9 cellular contexts compared by ENCODE assay signal in the genomic region with DNA sequence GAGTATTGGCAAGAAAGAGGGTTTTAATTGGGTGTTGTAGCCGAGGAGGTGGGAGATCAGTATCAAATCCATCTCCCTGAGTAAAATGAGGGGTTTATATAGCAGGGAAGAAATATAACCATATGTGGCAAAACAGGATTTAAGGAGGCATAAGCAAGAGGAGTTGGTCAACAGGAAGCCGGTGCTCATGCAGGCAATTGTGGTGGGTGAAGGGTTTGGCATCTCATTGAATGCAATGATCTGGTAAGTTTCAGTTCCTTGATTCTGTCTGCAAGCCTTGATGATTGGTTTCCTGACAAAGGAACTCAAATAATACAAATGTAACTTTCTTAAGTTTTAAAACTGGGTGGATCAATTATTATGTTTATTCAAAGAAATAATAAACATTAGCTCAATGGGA.
DNase-seq lines count a peak whose midpoint lies in the region; ATAC-seq and TF ChIP-seq lines count a peak whose summit lies in the region.
"Had no signal": no experiment of that assay in that cellular context is flagged by ENCODE, and none has a peak within 500 bp of the region (broad histone marks: within the 10 kb centered on the region; RNA-seq: fewer than 3 reads in every experiment).

No MANE protein-coding gene starts in this region.

- H3K9ac ChIP-seq in colonic mucosa (ENCODE audit: low read depth in 2 of 2, low read length in 2 of 2), result no peak overlapping the region

- no peak for ATAC-seq in right cardiac atrium
- no peak for ATAC-seq in Right ventricle myocardium superior (ENCODE audit: poor library complexity)
- peak; percentile 60 for ATAC-seq in HG02884 (IDR thresholded peaks at IDR 0.05; ENCODE audit: unreplicated experiment)
- peak; percentile 79 for ATAC-seq in upper lobe of right lung
- ATAC-seq in psoas muscle, result no peak

- H3K36me3 ChIP-seq in upper lobe of right lung, result no peaks in the 10 kb centered on the region
- no peaks in the 10 kb centered on the region for H3K36me3 ChIP-seq in psoas muscle (ENCODE audit: insufficient read depth in 1 of 2, low read depth in 1 of 2)
- H3K36me3 ChIP-seq in colonic mucosa, result no peaks in the 10 kb centered on the region
- H3K36me3 ChIP-seq: prostate gland had no signal

- intact Hi-C loops in right cardiac atrium (cut with DNase I), result no loop called here
- intact Hi-C loops in Right ventricle myocardium superior (cut with DNase I), result no loop called here
- intact Hi-C loops in upper lobe of right lung (cut with DNase I), result no loop called here
- intact Hi-C loops in psoas muscle (cut with DNase I), result no loop called here
- intact Hi-C loops in colonic mucosa (cut with DNase I), result no loop called here

- WGBS in right cardiac atrium, result 83% methylated on average over 2 of the region's 2 CpGs
- WGBS in psoas muscle, 3 donors, result 80 to 91% (median 80%) methylated on average over 2 of the region's 2 CpGs

- H3K27ac ChIP-seq in right cardiac atrium (ENCODE audit: low read length) (no peak overlapping the region), upper lobe of right lung (no peak overlapping the region), psoas muscle (no peak overlapping the region), colonic mucosa (no peak overlapping the region)
- H3K27ac ChIP-seq: prostate gland had no signal

- H3K9me3 ChIP-seq in right cardiac atrium (ENCODE audit: control insufficient read depth, low read length) (no peaks in the 10 kb centered on the region), upper lobe of right lung (no peaks in the 10 kb centered on the region), psoas muscle (no peaks in the 10 kb centered on the region), colonic mucosa (no peaks in the 10 kb centered on the region)
- H3K9me3 ChIP-seq: prostate gland had no signal

- H3K4me3 ChIP-seq in right cardiac atrium (ENCODE audit: low read length) (no peak overlapping the region), upper lobe of right lung (no peak overlapping the region), psoas muscle (no peak overlapping the region), colonic mucosa (no peak overlapping the region)
- H3K4me3 ChIP-seq: prostate gland had no signal

- no peaks in the 10 kb centered on the region for H3K4me1 ChIP-seq in right cardiac atrium (ENCODE audit: control insufficient read depth, insufficient read depth, low read length)
- H3K4me1 ChIP-seq in upper lobe of right lung, result no peaks in the 10 kb centered on the region
- H3K4me1 ChIP-seq in psoas muscle, result no peaks in the 10 kb centered on the region
- H3K4me1 ChIP-seq in colonic mucosa, result no peaks in the 10 kb centered on the region
- H3K4me1 ChIP-seq: prostate gland had no signal

- DNase-seq in right cardiac atrium, result peak in 2 of 3 donors; percentile 7 to 19
- DNase-seq in Right ventricle myocardium superior, result no peak
- peak; percentile 84 for DNase-seq in NAMALWA (ENCODE audit: low spot score)
- no peak for DNase-seq in upper lobe of right lung
- no peak for DNase-seq in psoas muscle
- no peak for DNase-seq in colonic mucosa
- DNase-seq in dedifferentiated amniotic fluid mesenchymal stem cell (ENCODE audit: extremely low spot score), result no peak

- H3K27me3 ChIP-seq in right cardiac atrium (ENCODE audit: control insufficient read depth, insufficient read depth), result no peaks in the 10 kb centered on the region
- H3K27me3 ChIP-seq in upper lobe of right lung, result no peaks in the 10 kb centered on the region
- H3K27me3 ChIP-seq in psoas muscle (ENCODE audit: insufficient read depth in 3 of 3, low read length in 2 of 3), result no peaks in the 10 kb centered on the region
- no peaks in the 10 kb centered on the region for H3K27me3 ChIP-seq in colonic mucosa

- TF ChIP-seq CTCF in upper lobe of right lung (IDR thresholded peaks at IDR 0.05) (no peak), psoas muscle (IDR thresholded peaks at IDR 0.05) (no peak), colonic mucosa (IDR thresholded peaks at IDR 0.05) (no peak)

Comparison
In these comparisons a context has a peak if more than half of its experiments do, and no peak if none do; other contexts are left out.
1. DNase-seq: peak in right cardiac atrium (2 of 3) and NAMALWA (single experiment); none in Right ventricle myocardium superior (single experiment), upper lobe of right lung (single experiment), psoas muscle (0 of 2), colonic mucosa (single experiment) and dedifferentiated amniotic fluid mesenchymal stem cell (single experiment).
2. ATAC-seq: peak in HG02884 (single experiment) and upper lobe of right lung (single experiment); none in right cardiac atrium (0 of 2), Right ventricle myocardium superior (single experiment) and psoas muscle (0 of 4).